In genomic region chr1:111658622-111659021, GRCh38 we compare ENCODE assay signal across 17 cellular contexts.
"Had no signal": no experiment of that assay in that cellular context is flagged by ENCODE, and none has a peak within 500 bp of the region (broad histone marks: within the 10 kb centered on the region; RNA-seq: fewer than 3 reads in every experiment).

No MANE protein-coding gene starts in this region.

- H3K9me3 ChIP-seq: gastrocnemius medialis, left ventricle myocardium inferior, prostate gland, right lobe of liver, testis, upper lobe of left lung had no signal

- H3K27ac ChIP-seq: gastrocnemius medialis, left ventricle myocardium inferior, neural progenitor cell, prostate gland, right lobe of liver, testis, upper lobe of left lung had no signal

- ATAC-seq: gastrocnemius medialis, right lobe of liver had no signal

- H3K27me3 ChIP-seq: gastrocnemius medialis, neural progenitor cell, right lobe of liver, testis, upper lobe of left lung had no signal

- H3K9me3 Mint-ChIP-seq: activated naive CD4-positive, alpha-beta T cell treated with anti-CD3 and anti-CD28 coated beads, Interleukin-2, amount 10 ng/mL, durations not matched to agents 7 days and 5 days; neural progenitor cell had no signal

- H3K36me3 ChIP-seq: gastrocnemius medialis, left ventricle myocardium inferior, neural progenitor cell, prostate gland, right lobe of liver, upper lobe of left lung had no signal

- H3K27me3 Mint-ChIP-seq: activated naive CD4-positive, alpha-beta T cell treated with anti-CD3 and anti-CD28 coated beads, Interleukin-2, amount 10 ng/mL, durations not matched to agents 7 days and 5 days had no signal

- H3K4me3 Mint-ChIP-seq: activated naive CD4-positive, alpha-beta T cell treated with anti-CD3 and anti-CD28 coated beads, Interleukin-2, amount 10 ng/mL, durations not matched to agents 7 days and 5 days; neural progenitor cell had no signal

- DNase-seq: activated CD4-positive, CD25-positive, alpha-beta regulatory T cell; activated naive CD4-positive, alpha-beta T cell treated with anti-CD3 and anti-CD28 coated beads, Interleukin-2, amount 10 ng/mL, durations not matched to agents 7 days and 5 days; amniotic stem cell; effector CD4-positive, alpha-beta T cell; gastrocnemius medialis; head of caudate nucleus; kidney; left ventricle myocardium inferior; mammary epithelial cell; right lobe of liver; small intestine; stimulated activated CD4-positive, alpha-beta T cell treated with anti-CD3 and anti-CD28 coated beads, Interleukin-4, amount 100 ng/mL, for 1 hour; T1000; testis; upper lobe of left lung had no signal

- H3K27ac Mint-ChIP-seq: activated naive CD4-positive, alpha-beta T cell treated with anti-CD3 and anti-CD28 coated beads, Interleukin-2, amount 10 ng/mL, durations not matched to agents 7 days and 5 days; neural progenitor cell had no signal

- H3K4me1 ChIP-seq: neural progenitor cell had no signal

- H3K4me3 ChIP-seq: gastrocnemius medialis, left ventricle myocardium inferior, neural progenitor cell, prostate gland, right lobe of liver, testis, upper lobe of left lung had no signal
